In genomic region chr9:131228988-131229387, GRCh38 we compare ENCODE assay signal across 22 cellular contexts. TPM values are rescaled to one million over a fixed set of nuclear protein-coding genes. Genes with fewer than 3 reads are reported as not detected.
DNase-seq lines count a peak whose midpoint lies in the region; ATAC-seq and TF ChIP-seq lines count a peak whose summit lies in the region.
"Had no signal": no experiment of that assay in that cellular context is flagged by ENCODE, and none has a peak within 500 bp of the region (broad histone marks: within the 10 kb centered on the region; RNA-seq: fewer than 3 reads in every experiment).

No MANE protein-coding gene starts in this region.

- H3K4me3 ChIP-seq in A673 (ENCODE audit: low read depth, low read length, poor library complexity, severe bottlenecking) (no peak overlapping the region), mononuclear cell (ENCODE audit: low read length) (peak overlapping the region; percentile 65), lower leg skin (ENCODE audit: low read depth, poor library complexity, severe bottlenecking) (no peak overlapping the region)
- H3K4me3 ChIP-seq: GM12878, lung, ovary had no signal

- no peaks in the 10 kb centered on the region for H3K9me3 Mint-ChIP-seq in effector memory CD8-positive, alpha-beta T cell
- H3K9me3 Mint-ChIP-seq in activated CD4-positive, alpha-beta T cell treated with anti-CD3 and anti-CD28 coated beads for 36 hours (ENCODE audit: low read depth): no peaks in the 10 kb centered on the region
- H3K9me3 Mint-ChIP-seq: activated CD8-positive, alpha-beta T cell treated with anti-CD3 and anti-CD28 coated beads for 36 hours; activated naive CD4-positive, alpha-beta T cell treated with anti-CD3 and anti-CD28 coated beads for 36 hours; CD4-positive, alpha-beta memory T cell had no signal

- no peak for ATAC-seq in effector memory CD8-positive, alpha-beta T cell (replicated peaks)
- ATAC-seq in HG03469 (IDR thresholded peaks at IDR 0.05; ENCODE audit: unreplicated experiment): no peak
- no peak for ATAC-seq in activated CD4-positive, alpha-beta T cell treated with anti-CD3 and anti-CD28 coated beads for 36 hours
- ATAC-seq: activated CD8-positive, alpha-beta T cell treated with anti-CD3 and anti-CD28 coated beads for 36 hours; GM12878; heart left ventricle; right cardiac atrium; T-helper 17 cell had no signal

- H3K27ac ChIP-seq in A673 (ENCODE audit: low read depth, low read length, poor library complexity, severe bottlenecking): no peak overlapping the region
- H3K27ac ChIP-seq: ovary had no signal

- POLR2A ChIA-PET in A673 (lab: Charles Lee; ENCODE audit: low non-redundant PET): interaction anchor here (0.6 kb wide), 1 partner anchor 28 kb away, joined by 6 read pairs; no protein-coding TSS in a partner anchor
- POLR2A ChIA-PET in activated CD4-positive, alpha-beta T cell treated with anti-CD3 and anti-CD28 coated beads for 36 hours (lab: Charles Lee): no interaction called here

- H3K27me3 ChIP-seq in A673 (replicated peaks; ENCODE audit: insufficient read depth, low read depth, low read length, poor library complexity): no peaks in the 10 kb centered on the region
- no peaks in the 10 kb centered on the region for H3K27me3 ChIP-seq in mononuclear cell (ENCODE audit: insufficient read depth, low read length)
- H3K27me3 ChIP-seq: heart left ventricle, ovary had no signal

- no peaks in the 10 kb centered on the region for H3K9me3 ChIP-seq in A673 (ENCODE audit: low read depth, low read length, poor library complexity, severe bottlenecking)
- no peaks in the 10 kb centered on the region for H3K9me3 ChIP-seq in mononuclear cell (ENCODE audit: low read depth, low read length)
- H3K9me3 ChIP-seq: heart left ventricle, ovary had no signal

- H3K4me1 ChIP-seq in A673 (ENCODE audit: insufficient read depth, low read length, poor library complexity, severe bottlenecking) (peaks cover 22% of the 10 kb centered on the region), mononuclear cell (ENCODE audit: insufficient read depth, low read length) (peaks cover 43% of the 10 kb centered on the region)

- peak overlapping the region; percentile 30 to 65 for H3K27ac Mint-ChIP-seq in effector memory CD8-positive, alpha-beta T cell
- no peak overlapping the region for H3K27ac Mint-ChIP-seq in activated CD4-positive, alpha-beta T cell treated with anti-CD3 and anti-CD28 coated beads for 36 hours
- H3K27ac Mint-ChIP-seq: activated CD8-positive, alpha-beta T cell treated with anti-CD3 and anti-CD28 coated beads for 36 hours; activated naive CD4-positive, alpha-beta T cell treated with anti-CD3 and anti-CD28 coated beads for 36 hours had no signal

- no peak for TF ChIP-seq POLR2A in lower leg skin (IDR thresholded peaks at IDR 0.05)

- CTCF ChIA-PET in A673 (lab: Charles Lee): no interaction called here
- CTCF ChIA-PET in activated CD4-positive, alpha-beta T cell treated with anti-CD3 and anti-CD28 coated beads for 36 hours (lab: Charles Lee): interaction anchor here (0.6 kb wide), 1 partner anchor 47 kb away, joined by 3 read pairs; no protein-coding TSS in a partner anchor

- DNase-seq in A673 (ENCODE audit: low spot score) (peak; percentile 23), NCI-H226 (peak; percentile 73), COLO668 (lab: John Stamatoyannopoulos, UW; ENCODE audit: unreplicated experiment) (no peak), lower leg skin (ENCODE audit: low spot score in 2 of 2) (no peak)
- no peak for DNase-seq in effector memory CD8-positive, alpha-beta T cell
- no peak for DNase-seq in activated CD4-positive, alpha-beta T cell treated with anti-CD3 and anti-CD28 coated beads for 36 hours
- DNase-seq: ACHN; activated CD8-positive, alpha-beta T cell treated with anti-CD3 and anti-CD28 coated beads for 36 hours; activated naive CD4-positive, alpha-beta T cell treated with anti-CD3 and anti-CD28 coated beads for 36 hours; CD4-positive, alpha-beta memory T cell; DMS153; GOT3; heart left ventricle; NCI-H1436 treated with DMSO at 0.1 percent for 48 hours; NCI-H82; ovary; right cardiac atrium; T-helper 17 cell had no signal

- intact Hi-C loops in A673 (cut with micrococcal nuclease; ENCODE audit: unreplicated experiment) (no loop called here), lower leg skin (cut with DNase I; ENCODE audit: low total_unique reads) (no loop called here)
- intact Hi-C loops in activated CD4-positive, alpha-beta T cell treated with anti-CD3 and anti-CD28 coated beads for 36 hours (cut with DNase I, micrococcal nuclease): no loop called here

- H3K27me3 Mint-ChIP-seq in effector memory CD8-positive, alpha-beta T cell: no peaks in the 10 kb centered on the region
- no peaks in the 10 kb centered on the region for H3K27me3 Mint-ChIP-seq in activated CD4-positive, alpha-beta T cell treated with anti-CD3 and anti-CD28 coated beads for 36 hours
- H3K27me3 Mint-ChIP-seq: activated CD8-positive, alpha-beta T cell treated with anti-CD3 and anti-CD28 coated beads for 36 hours; CD4-positive, alpha-beta memory T cell; T-helper 17 cell had no signal

- TF ChIP-seq CTCF in A673 (conservative IDR thresholded peaks at IDR 0.05; ENCODE audit: low read depth, low read length) (no peak), lower leg skin (IDR thresholded peaks at IDR 0.05) (no peak)

- peaks cover 24% of the 10 kb centered on the region for H3K36me3 ChIP-seq in A673 (ENCODE audit: insufficient read depth, low read length, poor library complexity, severe bottlenecking)
- H3K36me3 ChIP-seq: ovary had no signal

- peaks cover 37% of the 10 kb centered on the region for H3K36me3 Mint-ChIP-seq in effector memory CD8-positive, alpha-beta T cell (ENCODE audit: insufficient read depth)
- H3K36me3 Mint-ChIP-seq in activated CD4-positive, alpha-beta T cell treated with anti-CD3 and anti-CD28 coated beads for 36 hours (ENCODE audit: low read depth): peaks cover 33% of the 10 kb centered on the region

- WGBS in lower leg skin, 2 donors: 81 to 85% methylated on average over 8 of the region's 8 CpGs

- no peak overlapping the region for H3K4me3 Mint-ChIP-seq in effector memory CD8-positive, alpha-beta T cell
- H3K4me3 Mint-ChIP-seq in activated CD4-positive, alpha-beta T cell treated with anti-CD3 and anti-CD28 coated beads for 36 hours: no peak overlapping the region
- H3K4me3 Mint-ChIP-seq: activated CD8-positive, alpha-beta T cell treated with anti-CD3 and anti-CD28 coated beads for 36 hours; activated naive CD4-positive, alpha-beta T cell treated with anti-CD3 and anti-CD28 coated beads for 36 hours; CD4-positive, alpha-beta memory T cell; T-helper 17 cell had no signal

- no TSS peak for BruUV-seq in A673 (replicated peaks; lab: Mats Ljungman, UMichigan)

- H3K4me1 Mint-ChIP-seq in effector memory CD8-positive, alpha-beta T cell (ENCODE audit: low read depth in 2 of 2): peaks cover 6 to 17% of the 10 kb centered on the region in 2 donors
- H3K4me1 Mint-ChIP-seq in activated CD4-positive, alpha-beta T cell treated with anti-CD3 and anti-CD28 coated beads for 36 hours: peaks cover 8% of the 10 kb centered on the region

RNA-seq across cellular contexts. Expression of gene FAM78A, which starts 47.3 kb away (rescaled TPM):
- total RNA-seq in A673 (2021) (0.84 and 1.7 TPM in 2 replicates), mononuclear cell (32.3 TPM), lower leg skin (1 to 10 TPM in 2 of 4 donors, under 1 TPM in 2; 0.55 to 1.7 (median 1.2) TPM)
- total RNA-seq in activated CD4-positive, alpha-beta T cell treated with anti-CD3 and anti-CD28 coated beads for 36 hours: 10 to 100 TPM; 36.6 to 52.3 TPM

Comparison
In these comparisons a context has a peak if more than half of its experiments do, and no peak if none do; other contexts are left out.
1. DNase-seq: peak in A673 (single experiment) and NCI-H226 (single experiment); none in effector memory CD8-positive, alpha-beta T cell (0 of 3), activated CD4-positive, alpha-beta T cell treated with anti-CD3 and anti-CD28 coated beads for 36 hours (single experiment), COLO668 (single experiment) and lower leg skin (0 of 2).
2. RNA of gene FAM78A, which starts 47.3 kb away (total RNA-seq): 36.6 to 52.3 TPM in activated CD4-positive, alpha-beta T cell treated with anti-CD3 and anti-CD28 coated beads for 36 hours and 32.3 TPM in mononuclear cell (single experiment); 0.55 to 1.7 TPM in lower leg skin and 0.84 to 1.7 TPM in A673; every median in the first group is over 10 times any median in the second.